In genomic region chr11:2464451-2465165, GRCh38 we compare ENCODE assay signal across 28 cellular contexts. TPM values are rescaled to one million over a fixed set of nuclear protein-coding genes. Genes with fewer than 3 reads are reported as not detected.
A peak's percentile ranks its signal among the peaks of the same experiment; 100 is the strongest.
DNase-seq lines count a peak whose midpoint lies in the region; ATAC-seq and TF ChIP-seq lines count a peak whose summit lies in the region.
"Had no signal": no experiment of that assay in that cellular context is flagged by ENCODE, and none has a peak within 500 bp of the region (broad histone marks: within the 10 kb centered on the region; RNA-seq: fewer than 3 reads in every experiment).

No MANE protein-coding gene starts in this region.

- intact Hi-C loops in cardiac septum (cut with DNase I) (no loop called here), Right ventricle myocardium superior (cut with DNase I) (no loop called here), body of pancreas (cut with DNase I) (no loop called here), thyroid gland (cut with DNase I) (no loop called here)

- no peak overlapping the region for H4K8ac ChIP-seq in neuronal stem cell (ENCODE audit: low read depth, low read length)

- H3K9me3 ChIP-seq in body of pancreas (no peaks in the 10 kb centered on the region), neuronal stem cell (replicated peaks in 1 of 2; ENCODE audit: control insufficient read depth in 2 of 2, insufficient read depth in 1 of 2, low read depth in 1 of 2, low read length in 2 of 2) (no peaks in the 10 kb centered on the region), thyroid gland (no peaks in the 10 kb centered on the region)
- H3K9me3 ChIP-seq: esophagus muscularis mucosa, lower lobe of right lung, SK-N-SH had no signal

- no peak overlapping the region for H3K18ac ChIP-seq in neuronal stem cell (ENCODE audit: low read length)

- H2BK12ac ChIP-seq in neuronal stem cell (ENCODE audit: low read length) = no peak overlapping the region

- no peak overlapping the region for H3K23ac ChIP-seq in neuronal stem cell (ENCODE audit: low read depth, low read length, poor library complexity)

- WGBS in body of pancreas, 2 donors = 83 to 94% methylated on average over 9 to 13 of the region's 13 CpGs
- no CpG with 5 or more reads among the region's 13 CpGs for WGBS in neuronal stem cell (ENCODE audit: extremely low coverage in 2 of 2, insufficient read length in 2 of 2, insufficient replicate concordance in 1 of 2), 2 donors
- WGBS in thyroid gland, 2 donors = 85 to 88% methylated on average over 13 of the region's 13 CpGs

- H3K4me3 ChIP-seq in body of pancreas (no peak overlapping the region), neuronal stem cell (ENCODE audit: low read length in 2 of 2) (no peak overlapping the region), thyroid gland (replicated peaks in 1 of 3) (no peak overlapping the region)
- H3K4me3 ChIP-seq: esophagus muscularis mucosa, lower lobe of right lung, neural progenitor cell, smooth muscle cell had no signal

- no peak overlapping the region for H2BK5ac ChIP-seq in neuronal stem cell (ENCODE audit: low read length)

- ATAC-seq in Right ventricle myocardium superior (ENCODE audit: poor library complexity) (no peak), body of pancreas (no peak), GM19463 (IDR thresholded peaks at IDR 0.05; ENCODE audit: unreplicated experiment) (no peak)
- ATAC-seq: HepG2; stimulated activated memory B cell treated with anti-CD40 and anti-IgM and Interleukin-4, amounts not matched to agents 10 μg/mL and 1 μg/mL and 100 μg/mL, for 72 hours had no signal

- H3K4ac ChIP-seq in neuronal stem cell (ENCODE audit: low read length) = no peak overlapping the region

- H3K4me2 ChIP-seq in neuronal stem cell (ENCODE audit: insufficient read depth, low read length, poor library complexity, severe bottlenecking) = no peak overlapping the region
- H3K4me2 ChIP-seq: neural progenitor cell, SK-N-SH, smooth muscle cell had no signal

- no peak overlapping the region for H2AK5ac ChIP-seq in neuronal stem cell (ENCODE audit: low read depth, low read length)

- no peak overlapping the region for H3K9ac ChIP-seq in neuronal stem cell (ENCODE audit: low read depth, low read length, poor library complexity)
- H3K9ac ChIP-seq: neural progenitor cell, SK-N-SH had no signal

- TF ChIP-seq POLR2A in body of pancreas (IDR thresholded peaks at IDR 0.05) (no peak), thyroid gland (IDR thresholded peaks at IDR 0.05) (no peak)

- no peak overlapping the region for H4K91ac ChIP-seq in neuronal stem cell (ENCODE audit: low read depth, low read length, poor library complexity)

- H2BK120ac ChIP-seq in neuronal stem cell (ENCODE audit: low read depth, low read length) = peak overlapping the region; percentile 68

- DNase-seq in cardiac septum (ENCODE audit: low spot score) (peak; percentile 39), Right ventricle myocardium superior (no peak), body of pancreas (peak in 1 of 4 donors; percentile 11), neuronal stem cell (ENCODE audit: low spot score) (no peak), thyroid gland (no peak), NCI-H2171 (lab: John Stamatoyannopoulos, UW) (no peak), NCI-H510A (lab: John Stamatoyannopoulos, UW) (no peak)
- DNase-seq: activated CD4-positive, alpha-beta T cell treated with anti-CD3 and anti-CD28 coated beads for 48 hours; hippocampal formation; lower lobe of right lung; NCI-H1694; NCI-H2171 treated with DMSO at 0.1 percent for 48 hours; NCI-H526; RPMI8226; SK-N-SH; T-helper 2 cell had no signal

- no peak overlapping the region for H2AFZ ChIP-seq in neuronal stem cell (ENCODE audit: low read length)
- H2AFZ ChIP-seq: neural progenitor cell had no signal

- H3K27me3 ChIP-seq in body of pancreas = no peaks in the 10 kb centered on the region
- H3K27me3 ChIP-seq in neuronal stem cell (ENCODE audit: control insufficient read depth in 3 of 3, insufficient read depth in 3 of 3, low read depth in 1 of 3, low read length in 3 of 3) = peaks cover 0 to 27% (median 0%) of the 10 kb centered on the region in 3 experiments
- no peaks in the 10 kb centered on the region for H3K27me3 ChIP-seq in thyroid gland

- H3K27ac ChIP-seq in body of pancreas (peak overlapping the region; percentile 62 to 99 (median 95)), neuronal stem cell (replicated peaks; ENCODE audit: low read length) (no peak overlapping the region), thyroid gland (peak overlapping the region; percentile 99 to 100 (median 100))
- H3K27ac ChIP-seq: C4-2B, esophagus muscularis mucosa, HL-60, neural progenitor cell had no signal

- H2BK15ac ChIP-seq in neuronal stem cell (ENCODE audit: low read length) = no peak overlapping the region

- TF ChIP-seq CTCF in body of pancreas (IDR thresholded peaks at IDR 0.05) (no peak), thyroid gland (IDR thresholded peaks at IDR 0.05) (no peak)

- H3K4me1 ChIP-seq in body of pancreas (peaks cover 76% of the 10 kb centered on the region), neuronal stem cell (ENCODE audit: control insufficient read depth in 2 of 2, insufficient read depth in 1 of 2, low read depth in 1 of 2, low read length in 2 of 2) (peaks cover 0 to 4% of the 10 kb centered on the region in 2 donors), thyroid gland (peaks cover 45 to 67% of the 10 kb centered on the region in 2 donors)

- H3K14ac ChIP-seq in neuronal stem cell (ENCODE audit: low read length) = no peak overlapping the region

- no peaks in the 10 kb centered on the region for H3K79me1 ChIP-seq in neuronal stem cell (ENCODE audit: low read depth, low read length)

- H3K36me3 ChIP-seq in body of pancreas (replicated peaks in 1 of 2; ENCODE audit: insufficient read depth in 1 of 2, low read depth in 2 of 2) (no peaks in the 10 kb centered on the region), neuronal stem cell (replicated peaks in 1 of 2; ENCODE audit: control insufficient read depth in 2 of 2, insufficient read depth in 2 of 2, low read length in 2 of 2) (no peaks in the 10 kb centered on the region), thyroid gland (no peaks in the 10 kb centered on the region)
- H3K36me3 ChIP-seq: esophagus muscularis mucosa, lower lobe of right lung, neural progenitor cell had no signal

RNA-seq across cellular contexts. Expression of gene KCNQ1, which starts 19.8 kb away (rescaled TPM):
- 43.0 TPM for total RNA-seq in cardiac septum
- total RNA-seq in Right ventricle myocardium superior = 33.4 TPM
- total RNA-seq in body of pancreas = 10 to 100 TPM; 38.9 to 46.1 TPM
- 1.2 TPM for polyA plus RNA-seq in neuronal stem cell (2013, experiment 1 of 2)
- polyA plus RNA-seq in neuronal stem cell (2013, experiment 2 of 2) = 1.1 TPM
- total RNA-seq in thyroid gland = 100 to 1,000 TPM in 2 of 4 donors, 10 to 100 TPM in 2; 51.3 to 103 (median 97.8) TPM
- total RNA-seq: LHCN-M2 had no signal

RNA-seq across cellular contexts. Expression of gene TRPM5, which starts 20.3 kb away (rescaled TPM):
- total RNA-seq in cardiac septum (not detected), Right ventricle myocardium superior (not detected), body of pancreas (1 to 10 TPM in 1 of 2 donors, under 1 TPM in 1; under 0.01 to 2.6 TPM), thyroid gland (1 to 10 TPM in 1 of 4 donors, under 1 TPM in 3; 0.54 to 2.4 (median 0.73) TPM)
- 0.01 TPM for polyA plus RNA-seq in neuronal stem cell (2013, experiment 1 of 2)
- polyA plus RNA-seq in neuronal stem cell (2013, experiment 2 of 2) = 0.01 TPM
- total RNA-seq: esophagus muscularis mucosa, frontal cortex, HepG2, LHCN-M2, lower lobe of right lung, pulmonary artery endothelial cell, smooth muscle cell, temporal lobe had no signal
- polyA plus RNA-seq: SK-N-SH, smooth muscle cell had no signal
